ENCODE assay signal across 10 cellular contexts in the genomic region with DNA sequence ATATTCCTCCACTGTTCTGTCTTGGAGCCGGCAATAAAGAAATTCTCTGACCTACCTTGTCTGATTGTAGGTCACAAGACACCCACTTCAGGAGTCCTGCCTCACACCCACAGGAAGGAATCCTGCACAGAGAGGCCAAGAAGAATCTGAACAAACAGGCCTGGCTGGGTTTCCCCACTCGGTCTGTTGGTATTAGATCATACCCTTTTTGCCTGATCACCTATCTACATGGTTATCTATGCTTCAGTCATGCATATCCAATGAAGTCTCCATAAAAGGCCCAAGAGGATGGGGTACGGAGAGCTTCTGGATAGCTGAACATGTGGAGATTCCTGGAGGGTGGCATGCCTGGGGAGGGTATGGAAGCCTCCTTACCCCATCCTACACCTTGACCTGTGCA. TPM values are rescaled to one million over a fixed set of nuclear protein-coding genes. Genes with fewer than 3 reads are reported as not detected.
A peak's percentile ranks its signal among the peaks of the same experiment; 100 is the strongest.
DNase-seq lines count a peak whose midpoint lies in the region; ATAC-seq and TF ChIP-seq lines count a peak whose summit lies in the region.
"Had no signal": no experiment of that assay in that cellular context is flagged by ENCODE, and none has a peak within 500 bp of the region (broad histone marks: within the 10 kb centered on the region; RNA-seq: fewer than 3 reads in every experiment).

No MANE protein-coding gene starts in this region.

- intact Hi-C loops in Caco-2 (cut with micrococcal nuclease; ENCODE audit: unreplicated experiment): loop anchor here (1.0 kb wide), 2 partner anchors 11 to 16 kb away; no protein-coding TSS in a partner anchor
- intact Hi-C loops in stomach (cut with DNase I; ENCODE audit: low total_unique reads): no loop called here

- H3K4me3 ChIP-seq in Caco-2 (ENCODE audit: low read depth, low read length): no peak overlapping the region
- no peak overlapping the region for H3K4me3 ChIP-seq in stomach
- H3K4me3 ChIP-seq: adrenal gland had no signal

- CTCF ChIA-PET in Caco-2 (lab: Charles Lee): interaction anchor here (0.6 kb wide), 1 partner anchor 13 kb away, joined by 5 read pairs; no protein-coding TSS in a partner anchor

- WGBS in stomach, 5 donors: 55 to 79% (median 58%) methylated on average over 3 of the region's 3 CpGs

- H3K36me3 Mint-ChIP-seq in Caco-2 (ENCODE audit: insufficient read depth, unreplicated experiment) (peaks cover 25% of the 10 kb centered on the region), memory B cell (peaks cover 7% of the 10 kb centered on the region)
- peaks cover 33% of the 10 kb centered on the region for H3K36me3 Mint-ChIP-seq in activated naive CD8-positive, alpha-beta T cell treated with anti-CD3 and anti-CD28 coated beads for 36 hours

- H3K4me3 Mint-ChIP-seq in Caco-2 (ENCODE audit: unreplicated experiment): peak overlapping the region; percentile 67
- H3K4me3 Mint-ChIP-seq in activated naive CD8-positive, alpha-beta T cell treated with anti-CD3 and anti-CD28 coated beads for 36 hours: no peak overlapping the region
- H3K4me3 Mint-ChIP-seq in memory B cell: peak overlapping the region; percentile 32

- H3K27ac ChIP-seq in stomach: peak overlapping the region in 1 of 5 donors; percentile 13

- no peaks in the 10 kb centered on the region for H3K9me3 Mint-ChIP-seq in Caco-2 (ENCODE audit: unreplicated experiment)
- H3K9me3 Mint-ChIP-seq in activated naive CD8-positive, alpha-beta T cell treated with anti-CD3 and anti-CD28 coated beads for 36 hours: no peaks in the 10 kb centered on the region
- no peaks in the 10 kb centered on the region for H3K9me3 Mint-ChIP-seq in memory B cell

- H3K4me1 Mint-ChIP-seq in Caco-2 (ENCODE audit: low read depth, unreplicated experiment): peaks cover 53% of the 10 kb centered on the region
- peaks cover 74% of the 10 kb centered on the region for H3K4me1 Mint-ChIP-seq in activated naive CD8-positive, alpha-beta T cell treated with anti-CD3 and anti-CD28 coated beads for 36 hours
- peaks cover 47% of the 10 kb centered on the region for H3K4me1 Mint-ChIP-seq in memory B cell

- ATAC-seq in HG02610 (IDR thresholded peaks at IDR 0.05; ENCODE audit: unreplicated experiment) (peak; percentile 32), memory B cell (ENCODE audit: low read depth) (peak; percentile 61), GM21515 (IDR thresholded peaks at IDR 0.05; ENCODE audit: unreplicated experiment) (no peak), SK-N-SH treated with all-trans-retinoic acid at 6 μM for 48 hours (no peak)

- H3K27me3 ChIP-seq in Caco-2 (replicated peaks; ENCODE audit: control insufficient read depth, insufficient read depth, low read length): no peaks in the 10 kb centered on the region
- no peaks in the 10 kb centered on the region for H3K27me3 ChIP-seq in stomach
- H3K27me3 ChIP-seq: adrenal gland had no signal

- BruUV-seq in Caco-2 (replicated peaks; lab: Mats Ljungman, UMichigan): no TSS peak

- H3K9me3 ChIP-seq in Caco-2 (no peaks in the 10 kb centered on the region), stomach (no peaks in the 10 kb centered on the region)
- H3K9me3 ChIP-seq: adrenal gland had no signal

- H3K36me3 ChIP-seq in Caco-2 (ENCODE audit: control insufficient read depth, insufficient read depth, low read length): no peaks in the 10 kb centered on the region
- H3K36me3 ChIP-seq in stomach: peaks cover 0 to 8% (median 0%) of the 10 kb centered on the region in 4 donors
- H3K36me3 ChIP-seq: adrenal gland had no signal

- H3K27me3 Mint-ChIP-seq in Caco-2 (ENCODE audit: insufficient read depth, unreplicated experiment) (no peaks in the 10 kb centered on the region), memory B cell (no peaks in the 10 kb centered on the region)
- H3K27me3 Mint-ChIP-seq in activated naive CD8-positive, alpha-beta T cell treated with anti-CD3 and anti-CD28 coated beads for 36 hours: no peaks in the 10 kb centered on the region

- no peak for TF ChIP-seq POLR2A in stomach (IDR thresholded peaks at IDR 0.05)

- POLR2A ChIA-PET in Caco-2 (lab: Charles Lee): interaction anchor here (0.6 to 1.7 kb wide), 3 partner anchors 12 to 381 kb away, joined by 5 to 14 read pairs (median 6); a partner anchor contains a TSS

- TF ChIP-seq CTCF in Caco-2 (IDR thresholded peaks at IDR 0.05; ENCODE audit: insufficient read depth in 1 of 2, low read depth in 1 of 2, low read length in 1 of 2, severe bottlenecking in 1 of 2, unreplicated experiment in 1 of 2): no peak
- TF ChIP-seq CTCF in stomach (IDR thresholded peaks at IDR 0.05): no peak

- no peak for TF ChIP-seq EP300 in stomach (IDR thresholded peaks at IDR 0.05)

- H3K27ac Mint-ChIP-seq in Caco-2 (ENCODE audit: unreplicated experiment) (peak overlapping the region; percentile 92), memory B cell (peak overlapping the region; percentile 90)
- peak overlapping the region; percentile 89 for H3K27ac Mint-ChIP-seq in activated naive CD8-positive, alpha-beta T cell treated with anti-CD3 and anti-CD28 coated beads for 36 hours

- H3K4me1 ChIP-seq in Caco-2: peaks cover 68% of the 10 kb centered on the region
- H3K4me1 ChIP-seq in stomach: peaks cover 29 to 91% (median 60%) of the 10 kb centered on the region in 4 donors

- DNase-seq in Caco-2 (peak; percentile 88 to 89), memory B cell (ENCODE audit: low spot score in 2 of 2) (no peak), stomach (no peak)
- no peak for DNase-seq in activated naive CD8-positive, alpha-beta T cell treated with anti-CD3 and anti-CD28 coated beads for 36 hours
- no peak for DNase-seq in effector CD4-positive, alpha-beta T cell
- DNase-seq: adrenal gland, NCI-H2081 had no signal

TF ChIP-seq in SK-N-SH treated with all-trans-retinoic acid at 6 μM for 48 hours, 23 proteins besides CTCF, POLR2A, EP300 and RAD21 (continues in another document):
- TF ChIP-seq ZNF8 (CRISPR knock-in tag; IDR thresholded peaks at IDR 0.05) (no peak), PPARA (CRISPR knock-in tag; IDR thresholded peaks at IDR 0.05; ENCODE audit: borderline replicate concordance) (no peak), ZNF70 (CRISPR knock-in tag; IDR thresholded peaks at IDR 0.05) (no peak), ISL1 (CRISPR knock-in tag; IDR thresholded peaks at IDR 0.05) (no peak), GLIS3 (CRISPR knock-in tag; IDR thresholded peaks at IDR 0.05) (no peak), OSR1 (CRISPR knock-in tag; IDR thresholded peaks at IDR 0.05) (no peak)
- TF ChIP-seq, protein P1, sequence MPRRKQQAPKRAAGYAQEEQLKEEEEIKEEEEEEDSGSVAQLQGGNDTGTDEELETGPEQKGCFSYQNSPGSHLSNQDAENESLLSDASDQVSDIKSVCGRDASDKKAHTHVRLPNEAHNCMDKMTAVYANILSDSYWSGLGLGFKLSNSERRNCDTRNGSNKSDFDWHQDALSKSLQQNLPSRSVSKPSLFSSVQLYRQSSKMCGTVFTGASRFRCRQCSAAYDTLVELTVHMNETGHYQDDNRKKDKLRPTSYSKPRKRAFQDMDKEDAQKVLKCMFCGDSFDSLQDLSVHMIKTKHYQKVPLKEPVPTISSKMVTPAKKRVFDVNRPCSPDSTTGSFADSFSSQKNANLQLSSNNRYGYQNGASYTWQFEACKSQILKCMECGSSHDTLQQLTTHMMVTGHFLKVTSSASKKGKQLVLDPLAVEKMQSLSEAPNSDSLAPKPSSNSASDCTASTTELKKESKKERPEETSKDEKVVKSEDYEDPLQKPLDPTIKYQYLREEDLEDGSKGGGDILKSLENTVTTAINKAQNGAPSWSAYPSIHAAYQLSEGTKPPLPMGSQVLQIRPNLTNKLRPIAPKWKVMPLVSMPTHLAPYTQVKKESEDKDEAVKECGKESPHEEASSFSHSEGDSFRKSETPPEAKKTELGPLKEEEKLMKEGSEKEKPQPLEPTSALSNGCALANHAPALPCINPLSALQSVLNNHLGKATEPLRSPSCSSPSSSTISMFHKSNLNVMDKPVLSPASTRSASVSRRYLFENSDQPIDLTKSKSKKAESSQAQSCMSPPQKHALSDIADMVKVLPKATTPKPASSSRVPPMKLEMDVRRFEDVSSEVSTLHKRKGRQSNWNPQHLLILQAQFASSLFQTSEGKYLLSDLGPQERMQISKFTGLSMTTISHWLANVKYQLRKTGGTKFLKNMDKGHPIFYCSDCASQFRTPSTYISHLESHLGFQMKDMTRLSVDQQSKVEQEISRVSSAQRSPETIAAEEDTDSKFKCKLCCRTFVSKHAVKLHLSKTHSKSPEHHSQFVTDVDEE (CRISPR knock-in tag; IDR thresholded peaks at IDR 0.05): no peak
- TF ChIP-seq, protein P2, sequence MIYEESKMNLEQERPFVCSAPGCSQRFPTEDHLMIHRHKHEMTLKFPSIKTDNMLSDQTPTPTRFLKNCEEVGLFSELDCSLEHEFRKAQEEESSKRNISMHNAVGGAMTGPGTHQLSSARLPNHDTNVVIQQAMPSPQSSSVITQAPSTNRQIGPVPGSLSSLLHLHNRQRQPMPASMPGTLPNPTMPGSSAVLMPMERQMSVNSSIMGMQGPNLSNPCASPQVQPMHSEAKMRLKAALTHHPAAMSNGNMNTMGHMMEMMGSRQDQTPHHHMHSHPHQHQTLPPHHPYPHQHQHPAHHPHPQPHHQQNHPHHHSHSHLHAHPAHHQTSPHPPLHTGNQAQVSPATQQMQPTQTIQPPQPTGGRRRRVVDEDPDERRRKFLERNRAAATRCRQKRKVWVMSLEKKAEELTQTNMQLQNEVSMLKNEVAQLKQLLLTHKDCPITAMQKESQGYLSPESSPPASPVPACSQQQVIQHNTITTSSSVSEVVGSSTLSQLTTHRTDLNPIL (CRISPR knock-in tag; IDR thresholded peaks at IDR 0.05; ENCODE audit: low read depth): no peak

RNA-seq across cellular contexts. Expression of a gene that starts 12.3 kb away (rescaled TPM):
- 62.1 and 64.5 TPM in 2 replicates for total RNA-seq in Caco-2 (2022)
- 10 to 100 TPM; 75.8 to 77.9 TPM for total RNA-seq in activated naive CD8-positive, alpha-beta T cell treated with anti-CD3 and anti-CD28 coated beads for 36 hours
- 10 to 100 TPM; 21.6 to 92.0 (median 56.5) TPM for total RNA-seq in stomach
- 10 to 100 TPM; 19.8 to 31.8 (median 30.8) TPM for polyA plus RNA-seq in stomach

RNA-seq across cellular contexts. Expression of a gene that starts 36.7 kb away (rescaled TPM):
- 93.4 and 96.6 TPM in 2 replicates for total RNA-seq in Caco-2 (2022)
- total RNA-seq in activated naive CD8-positive, alpha-beta T cell treated with anti-CD3 and anti-CD28 coated beads for 36 hours: 10 to 100 TPM; 70.3 to 70.8 TPM
- total RNA-seq in stomach: 100 to 1,000 TPM in 4 of 5 donors, 10 to 100 TPM in 1; 60.7 to 235 (median 111) TPM
- 10 to 100 TPM; 13.4 to 36.1 (median 24.5) TPM for polyA plus RNA-seq in stomach

RNA-seq across cellular contexts. Expression of a gene that starts 45.0 kb away (rescaled TPM):
- 135 and 154 TPM in 2 replicates for total RNA-seq in Caco-2 (2022)
- total RNA-seq in activated naive CD8-positive, alpha-beta T cell treated with anti-CD3 and anti-CD28 coated beads for 36 hours: 100 to 1,000 TPM; 142 to 154 TPM
- 10 to 100 TPM; 35.6 to 95.1 (median 47.4) TPM for total RNA-seq in stomach
- 10 to 100 TPM; 40.9 to 98.7 (median 63.7) TPM for polyA plus RNA-seq in stomach

Comparison
In these comparisons a context has a peak if more than half of its experiments do, and no peak if none do; other contexts are left out.
1. DNase-seq: peak in Caco-2 (2 of 2); none in activated naive CD8-positive, alpha-beta T cell treated with anti-CD3 and anti-CD28 coated beads for 36 hours (single experiment), memory B cell (0 of 2), stomach (single experiment) and effector CD4-positive, alpha-beta T cell (single experiment).
2. ATAC-seq: peak in HG02610 (single experiment) and memory B cell (single experiment); none in GM21515 (single experiment) and SK-N-SH treated with all-trans-retinoic acid at 6 μM for 48 hours (single experiment).
3. Peak in every context shown above with its lines, with median percentiles within 50 percentile points of each other: H3K27ac Mint-ChIP-seq.